In the genomic region with DNA sequence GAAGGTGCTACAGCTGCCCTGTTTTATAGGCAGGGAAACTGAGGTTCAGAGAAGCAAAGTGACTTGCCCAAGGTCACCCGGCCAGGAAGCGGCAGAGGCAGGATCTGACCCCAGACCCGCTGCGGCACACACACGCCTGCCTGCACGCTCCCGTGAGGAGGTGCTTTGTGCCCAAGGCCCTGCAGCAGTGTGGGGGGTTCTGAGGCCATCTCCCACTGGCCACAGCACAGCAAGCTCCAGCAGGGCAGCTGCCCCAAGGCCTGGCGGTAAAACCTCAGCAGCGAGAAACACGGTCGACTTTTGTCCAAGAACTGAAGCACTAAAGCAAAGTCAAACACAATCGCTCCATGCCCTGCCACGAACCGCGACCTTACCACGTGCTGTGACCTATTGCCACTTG, we compare ENCODE assay signal across 8 cellular contexts.
"Had no signal": no experiment of that assay in that cellular context is flagged by ENCODE, and none has a peak within 500 bp of the region (broad histone marks: within the 10 kb centered on the region; RNA-seq: fewer than 3 reads in every experiment).

No MANE protein-coding gene starts in this region.

- H3K27ac Mint-ChIP-seq: GM23338, H9 had no signal

- H3K4me3 ChIP-seq: GM23338, K562 had no signal

- H3K4me2 ChIP-seq: GM23338 had no signal

- H2AFZ ChIP-seq: GM23338 had no signal

- ATAC-seq: GM23338, K562 had no signal

- H3K4me3 Mint-ChIP-seq: GM23338, H9 had no signal

- H3K9me3 Mint-ChIP-seq: GM23338, H9 had no signal

- DNase-seq: H9, HCEC 1CT, KG1 had no signal

- FAIRE-seq: H1, H54, K562 had no signal

- H3K27ac ChIP-seq: HL-60 had no signal
